Comparison of ENCODE assay signal across 13 cellular contexts in genomic region chr2:36707050-36707449, GRCh38. TPM values are rescaled to one million over a fixed set of nuclear protein-coding genes. Genes with fewer than 3 reads are reported as not detected.
DNase-seq lines count a peak whose midpoint lies in the region; ATAC-seq, FAIRE-seq and TF ChIP-seq lines count a peak whose summit lies in the region.
"Had no signal": no experiment of that assay in that cellular context is flagged by ENCODE, and none has a peak within 500 bp of the region (broad histone marks: within the 10 kb centered on the region; RNA-seq: fewer than 3 reads in every experiment).

No MANE protein-coding gene starts in this region.

- FAIRE-seq in RCC 7860 (lab: Jason Lieb, UNC), result peak; percentile 52

- H3K4me3 Mint-ChIP-seq in mesothelial cell of epicardium, result no peak overlapping the region
- no peak overlapping the region for H3K4me3 Mint-ChIP-seq in activated naive CD4-positive, alpha-beta T cell treated with anti-CD3 and anti-CD28 coated beads, Interleukin-2, amount 10 ng/mL, durations not matched to agents 7 days and 5 days
- H3K4me3 Mint-ChIP-seq: H9; neural crest cell; stimulated activated naive CD8-positive, alpha-beta T cell treated with anti-CD3 and anti-CD28 coated beads, Interleukin-15, Interleukin-2, amounts not matched to agents 100 ng/mL and 50 ng/mL, for 24 hours had no signal

- ATAC-seq in esophagus mucosa (peak; percentile 39), GM18907 (IDR thresholded peaks at IDR 0.05; ENCODE audit: unreplicated experiment) (no peak)

- H3K9me3 Mint-ChIP-seq in mesothelial cell of epicardium, result peaks cover 9% of the 10 kb centered on the region
- H3K9me3 Mint-ChIP-seq in activated naive CD4-positive, alpha-beta T cell treated with anti-CD3 and anti-CD28 coated beads, Interleukin-2, amount 10 ng/mL, durations not matched to agents 7 days and 5 days, result peaks cover 4% of the 10 kb centered on the region

- no peaks in the 10 kb centered on the region for H3K27me3 ChIP-seq in BLaER1 treated with 17β-estradiol and CSF1 and Interleukin-3, amounts not matched to agents 10 nM and 100 nM

- H3K27ac Mint-ChIP-seq in mesothelial cell of epicardium, result peak overlapping the region; percentile 68
- no peak overlapping the region for H3K27ac Mint-ChIP-seq in activated naive CD4-positive, alpha-beta T cell treated with anti-CD3 and anti-CD28 coated beads, Interleukin-2, amount 10 ng/mL, durations not matched to agents 7 days and 5 days
- H3K27ac Mint-ChIP-seq: H9; stimulated activated naive CD8-positive, alpha-beta T cell treated with anti-CD3 and anti-CD28 coated beads, Interleukin-15, Interleukin-2, amounts not matched to agents 100 ng/mL and 50 ng/mL, for 24 hours had no signal

- CTCF ChIA-PET in activated naive CD4-positive, alpha-beta T cell treated with anti-CD3 and anti-CD28 coated beads, Interleukin-2, amount 10 ng/mL, durations not matched to agents 7 days and 5 days (lab: Charles Lee), result no interaction called here

- H3K9me3 ChIP-seq in BLaER1 treated with 17β-estradiol and CSF1 and Interleukin-3, amounts not matched to agents 10 nM and 100 nM (replicated peaks in 1 of 11), result peaks cover 15 to 30% (median 18%) of the 10 kb centered on the region in 11 experiments

- H3K36me3 Mint-ChIP-seq in mesothelial cell of epicardium, result peaks cover 6% of the 10 kb centered on the region
- no peaks in the 10 kb centered on the region for H3K36me3 Mint-ChIP-seq in activated naive CD4-positive, alpha-beta T cell treated with anti-CD3 and anti-CD28 coated beads, Interleukin-2, amount 10 ng/mL, durations not matched to agents 7 days and 5 days

- H3K9ac ChIP-seq in BLaER1 treated with 17β-estradiol and CSF1 and Interleukin-3, amounts not matched to agents 10 nM and 100 nM, result peak overlapping the region in 6 of 11 experiments; percentile 39 to 64 (median 54); a peak in 7 of 22 replicates

- no peak for TF ChIP-seq CTCF in mesothelial cell of epicardium (IDR thresholded peaks at IDR 0.05; ENCODE audit: unreplicated experiment)

- H3K27me3 Mint-ChIP-seq in mesothelial cell of epicardium (ENCODE audit: low read depth), result no peaks in the 10 kb centered on the region
- peaks cover 19% of the 10 kb centered on the region for H3K27me3 Mint-ChIP-seq in activated naive CD4-positive, alpha-beta T cell treated with anti-CD3 and anti-CD28 coated beads, Interleukin-2, amount 10 ng/mL, durations not matched to agents 7 days and 5 days
- H3K27me3 Mint-ChIP-seq: stimulated activated naive CD8-positive, alpha-beta T cell treated with anti-CD3 and anti-CD28 coated beads, Interleukin-15, Interleukin-2, amounts not matched to agents 100 ng/mL and 50 ng/mL, for 24 hours had no signal

- no peaks in the 10 kb centered on the region for H3K36me3 ChIP-seq in BLaER1 treated with 17β-estradiol and CSF1 and Interleukin-3, amounts not matched to agents 10 nM and 100 nM

- H3K4me1 ChIP-seq in BLaER1 treated with 17β-estradiol and CSF1 and Interleukin-3, amounts not matched to agents 10 nM and 100 nM, result peaks cover 36 to 50% (median 44%) of the 10 kb centered on the region in 10 experiments

- peak overlapping the region; percentile 53 to 87 (median 72); a peak in 21 of 22 replicates for H3K4me2 ChIP-seq in BLaER1 treated with 17β-estradiol and CSF1 and Interleukin-3, amounts not matched to agents 10 nM and 100 nM

- H3K27ac ChIP-seq in BLaER1 treated with 17β-estradiol and CSF1 and Interleukin-3, amounts not matched to agents 10 nM and 100 nM, result peak overlapping the region in 9 of 11 experiments; percentile 2 to 80 (median 74); a peak in 16 of 22 replicates

- no peak overlapping the region for H3K4me3 ChIP-seq in BLaER1 treated with 17β-estradiol and CSF1 and Interleukin-3, amounts not matched to agents 10 nM and 100 nM

- no peaks in the 10 kb centered on the region for H4K20me1 ChIP-seq in BLaER1 treated with 17β-estradiol and CSF1 and Interleukin-3, amounts not matched to agents 10 nM and 100 nM

- DNase-seq in RCC 7860 (ENCODE audit: low spot score) (peak; percentile 57), mesothelial cell of epicardium (ENCODE audit: low spot score in 2 of 2, unreplicated experiment in 2 of 2) (no peak), NK-92 (lab: John Stamatoyannopoulos, UW; ENCODE audit: unreplicated experiment) (no peak), RPMI8226 (no peak)
- DNase-seq in activated naive CD4-positive, alpha-beta T cell treated with anti-CD3 and anti-CD28 coated beads, Interleukin-2, amount 10 ng/mL, durations not matched to agents 7 days and 5 days, result no peak
- DNase-seq: activated gamma-delta T cell; H9; stimulated activated CD4-positive, alpha-beta T cell treated with anti-CD3 and anti-CD28 coated beads, Interleukin-2, amount 100 ng/mL, for 48 hours had no signal

- peaks cover 53% of the 10 kb centered on the region for H3K4me1 Mint-ChIP-seq in mesothelial cell of epicardium
- H3K4me1 Mint-ChIP-seq in activated naive CD4-positive, alpha-beta T cell treated with anti-CD3 and anti-CD28 coated beads, Interleukin-2, amount 10 ng/mL, durations not matched to agents 7 days and 5 days, result no peaks in the 10 kb centered on the region
- H3K4me1 Mint-ChIP-seq: neural crest cell had no signal

RNA-seq across cellular contexts. Expression of gene VIT, which starts 10.5 kb away (rescaled TPM):
- total RNA-seq in esophagus mucosa, result 2.6 TPM
- 0.45 to 0.78 TPM (median 0.73 TPM) in 3 replicates for total RNA-seq in mesothelial cell of epicardium
- total RNA-seq: neural crest cell had no signal
